ENCODE assay signal across 20 cellular contexts in genomic region chr2:39020383-39020782, GRCh38.
DNase-seq lines count a peak whose midpoint lies in the region; TF ChIP-seq lines count a peak whose summit lies in the region.
"Had no signal": no experiment of that assay in that cellular context is flagged by ENCODE, and none has a peak within 500 bp of the region (broad histone marks: within the 10 kb centered on the region; RNA-seq: fewer than 3 reads in every experiment).

No MANE protein-coding gene starts in this region.

- no peak overlapping the region for H3K4me3 Mint-ChIP-seq in activated T-helper 2 cell treated with anti-CD3 and anti-CD28 coated beads, Interferon-gamma antibody, Interleukin-2, Interleukin-4, amounts not matched to agents 10 μg/mL and 5 μg/mL and 100 μg/mL, durations not matched to agents 14 hours and 24 hours and 36 hours (ENCODE audit: low read depth)
- no peak overlapping the region for H3K4me3 Mint-ChIP-seq in CD14-positive monocyte
- H3K4me3 Mint-ChIP-seq: CD4-positive, alpha-beta memory T cell had no signal

- H3K27me3 ChIP-seq in subcutaneous abdominal adipose tissue (ENCODE audit: control insufficient read depth in 5 of 5, insufficient read depth in 4 of 5, low read length in 5 of 5) = no peaks in the 10 kb centered on the region
- H3K27me3 ChIP-seq: BE2C had no signal

- peaks cover 0 to 37% (median 17%) of the 10 kb centered on the region in 5 donors for H3K4me1 ChIP-seq in subcutaneous abdominal adipose tissue (ENCODE audit: control insufficient read depth in 5 of 5, insufficient read depth in 5 of 5, low read length in 5 of 5)
- H3K4me1 ChIP-seq: BE2C had no signal

- H3K9ac ChIP-seq in subcutaneous abdominal adipose tissue (ENCODE audit: low read length in 5 of 5) = peak overlapping the region in 2 of 5 donors; percentile 38 to 51
- H3K9ac ChIP-seq: KMS-11 had no signal

- no peak overlapping the region for H3K4me3 ChIP-seq in LNCaP clone FGC (ENCODE audit: low read depth, low read length)
- peak overlapping the region in 3 of 5 donors; percentile 24 to 55 (median 42) for H3K4me3 ChIP-seq in subcutaneous abdominal adipose tissue (ENCODE audit: low read depth in 1 of 5, low read length in 5 of 5)

- peak overlapping the region; percentile 46 for H3K27ac Mint-ChIP-seq in activated T-helper 2 cell treated with anti-CD3 and anti-CD28 coated beads, Interferon-gamma antibody, Interleukin-2, Interleukin-4, amounts not matched to agents 10 μg/mL and 5 μg/mL and 100 μg/mL, durations not matched to agents 14 hours and 24 hours and 36 hours
- H3K27ac Mint-ChIP-seq in CD14-positive monocyte = no peak overlapping the region

- DNase-seq in NCI-H2171 treated with DMSO at 0.1 percent for 48 hours (lab: John Stamatoyannopoulos, UW) (peak; percentile 2), NCI-H2171 (lab: John Stamatoyannopoulos, UW) (no peak), LNCaP clone FGC (ENCODE audit: low read depth) (peak; percentile 34), NCI-H2029 treated with DMSO at 0.1 percent for 48 hours (lab: John Stamatoyannopoulos, UW) (no peak), kidney glomerular epithelial cell (lab: John Stamatoyannopoulos, UW) (no peak), CD14-positive monocyte (ENCODE audit: low spot score) (no peak)
- no peak for DNase-seq in activated T-helper 2 cell treated with anti-CD3 and anti-CD28 coated beads, Interferon-gamma antibody, Interleukin-2, Interleukin-4, amounts not matched to agents 10 μg/mL and 5 μg/mL and 100 μg/mL, durations not matched to agents 14 hours and 24 hours and 36 hours (ENCODE audit: low spot score)
- DNase-seq: BE2C; CD4-positive, alpha-beta memory T cell; DMS79 treated with DMSO at 0.1 percent for 48 hours; GDM1; GOT3; MM.1S; NCI-H1105; NCI-H1694; NCI-H2227 treated with DMSO at 0.1 percent for 48 hours; SIG-M5 had no signal

- H3K27me3 Mint-ChIP-seq in activated T-helper 2 cell treated with anti-CD3 and anti-CD28 coated beads, Interferon-gamma antibody, Interleukin-2, Interleukin-4, amounts not matched to agents 10 μg/mL and 5 μg/mL and 100 μg/mL, durations not matched to agents 14 hours and 24 hours and 36 hours (ENCODE audit: low read depth) = no peaks in the 10 kb centered on the region
- H3K27me3 Mint-ChIP-seq in CD14-positive monocyte (ENCODE audit: low read depth in 3 of 3) = no peaks in the 10 kb centered on the region
- H3K27me3 Mint-ChIP-seq: CD4-positive, alpha-beta memory T cell had no signal

- intact Hi-C loops in activated T-helper 2 cell treated with anti-CD3 and anti-CD28 coated beads, Interferon-gamma antibody, Interleukin-2, Interleukin-4, amounts not matched to agents 10 μg/mL and 5 μg/mL and 100 μg/mL, durations not matched to agents 14 hours and 24 hours and 36 hours (cut with micrococcal nuclease) = no loop called here
- intact Hi-C loops in CD14-positive monocyte (cut with micrococcal nuclease) = no loop called here

- peaks cover 7 to 13% (median 8%) of the 10 kb centered on the region in 5 donors for H3K36me3 ChIP-seq in subcutaneous abdominal adipose tissue (ENCODE audit: control insufficient read depth in 5 of 5, insufficient read depth in 5 of 5, low read length in 5 of 5)

- no peak for TF ChIP-seq CTCF in LNCaP clone FGC (IDR thresholded peaks at IDR 0.05; ENCODE audit: control insufficient read depth, extremely low read depth, insufficient read depth)
- no peak for TF ChIP-seq CTCF in CD14-positive monocyte (IDR thresholded peaks at IDR 0.05)

- H3K9me3 Mint-ChIP-seq in activated T-helper 2 cell treated with anti-CD3 and anti-CD28 coated beads, Interferon-gamma antibody, Interleukin-2, Interleukin-4, amounts not matched to agents 10 μg/mL and 5 μg/mL and 100 μg/mL, durations not matched to agents 14 hours and 24 hours and 36 hours = no peaks in the 10 kb centered on the region
- no peaks in the 10 kb centered on the region for H3K9me3 Mint-ChIP-seq in CD14-positive monocyte
- H3K9me3 Mint-ChIP-seq: CD4-positive, alpha-beta memory T cell had no signal

- peaks cover 43% of the 10 kb centered on the region for H3K36me3 Mint-ChIP-seq in activated T-helper 2 cell treated with anti-CD3 and anti-CD28 coated beads, Interferon-gamma antibody, Interleukin-2, Interleukin-4, amounts not matched to agents 10 μg/mL and 5 μg/mL and 100 μg/mL, durations not matched to agents 14 hours and 24 hours and 36 hours (ENCODE audit: low read depth)
- peaks cover 18 to 25% of the 10 kb centered on the region in 2 donors for H3K36me3 Mint-ChIP-seq in CD14-positive monocyte

- H3K27ac ChIP-seq in subcutaneous abdominal adipose tissue (ENCODE audit: low read depth, low read length) = peak overlapping the region; percentile 69
- H3K27ac ChIP-seq: 22Rv1, KMS-11 had no signal

- H3K9me3 ChIP-seq in subcutaneous abdominal adipose tissue (ENCODE audit: control insufficient read depth in 5 of 5, low read length in 5 of 5) = no peaks in the 10 kb centered on the region
- H3K9me3 ChIP-seq: BE2C had no signal

- H3K4me1 Mint-ChIP-seq in activated T-helper 2 cell treated with anti-CD3 and anti-CD28 coated beads, Interferon-gamma antibody, Interleukin-2, Interleukin-4, amounts not matched to agents 10 μg/mL and 5 μg/mL and 100 μg/mL, durations not matched to agents 14 hours and 24 hours and 36 hours (ENCODE audit: low read depth) = peaks cover 2% of the 10 kb centered on the region
- H3K4me1 Mint-ChIP-seq in CD14-positive monocyte = no peaks in the 10 kb centered on the region

Comparison
In these comparisons a context has a peak if more than half of its experiments do, and no peak if none do; other contexts are left out.
1. DNase-seq: peak in NCI-H2171 treated with DMSO at 0.1 percent for 48 hours (single experiment) and LNCaP clone FGC (single experiment); none in NCI-H2171 (single experiment), activated T-helper 2 cell treated with anti-CD3 and anti-CD28 coated beads, Interferon-gamma antibody, Interleukin-2, Interleukin-4, amounts not matched to agents 10 μg/mL and 5 μg/mL and 100 μg/mL, durations not matched to agents 14 hours and 24 hours and 36 hours (single experiment), NCI-H2029 treated with DMSO at 0.1 percent for 48 hours (single experiment), kidney glomerular epithelial cell (single experiment) and CD14-positive monocyte (single experiment).